Comparison of ENCODE assay signal across 10 cellular contexts in the genomic region with DNA sequence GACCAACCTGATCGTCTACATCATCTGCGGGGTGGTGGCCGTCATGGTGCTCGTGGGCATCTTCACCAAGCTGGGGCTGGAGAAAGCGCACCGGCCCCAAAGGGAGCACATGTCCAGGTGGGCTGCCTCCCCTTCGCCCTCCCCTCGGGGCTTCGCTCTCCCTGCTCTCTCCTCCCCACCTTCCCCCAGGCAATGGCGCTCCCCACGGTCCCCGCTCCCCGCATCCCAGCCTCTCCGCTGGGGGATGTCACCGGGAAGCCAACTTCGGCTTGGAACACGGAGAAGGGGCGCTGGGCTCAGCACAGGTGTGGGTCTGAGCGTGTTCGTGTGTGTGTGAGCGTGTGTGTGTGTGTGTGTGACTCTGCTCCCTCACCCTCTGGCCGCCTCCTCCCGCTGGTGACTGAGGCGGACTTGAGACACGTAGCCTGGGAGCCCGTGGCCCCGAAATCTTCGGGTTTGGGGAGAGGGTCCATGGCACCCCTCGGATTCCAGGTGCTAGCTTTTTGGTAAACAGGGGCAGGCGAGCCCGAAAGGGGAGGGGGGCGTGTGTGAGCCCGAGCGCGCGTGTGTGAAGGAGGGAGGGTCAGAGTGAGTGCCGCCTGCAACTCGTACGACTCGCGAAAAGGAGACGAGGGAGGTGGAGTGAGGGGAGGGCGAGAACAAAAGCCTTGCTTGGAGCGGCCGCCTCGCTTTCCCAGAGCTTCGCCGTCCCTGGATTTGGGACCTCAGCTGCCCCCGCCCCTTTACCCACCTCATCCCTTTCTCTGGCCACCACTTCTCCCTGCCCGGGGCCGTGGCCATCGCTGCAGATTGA. TPM values are rescaled to one million over a fixed set of nuclear protein-coding genes. Genes with fewer than 3 reads are reported as not detected.
DNase-seq lines count a peak whose midpoint lies in the region; ATAC-seq and TF ChIP-seq lines count a peak whose summit lies in the region.
"Had no signal": no experiment of that assay in that cellular context is flagged by ENCODE, and none has a peak within 500 bp of the region (broad histone marks: within the 10 kb centered on the region; RNA-seq: fewer than 3 reads in every experiment).

No MANE protein-coding gene starts in this region.

- peak overlapping the region; percentile 49 to 52 for H3K4me3 ChIP-seq in stomach smooth muscle (ENCODE audit: low read length in 2 of 2)

- no peak for ATAC-seq in activated naive CD8-positive, alpha-beta T cell treated with anti-CD3 and anti-CD28 coated beads, Interleukin-2, amount 10 ng/mL, durations not matched to agents 7 days and 5 days (ENCODE audit: low read depth)
- no peak for ATAC-seq in activated naive CD8-positive, alpha-beta T cell treated with anti-CD3 and anti-CD28 coated beads, Interleukin-2, amount 50 U/mL, for 24 hours

- TF ChIP-seq CTCF in CD14-positive monocyte (IDR thresholded peaks at IDR 0.05) = no peak

- H3K27me3 ChIP-seq in stomach smooth muscle (ENCODE audit: control insufficient read depth in 1 of 2, insufficient read depth in 2 of 2, low read length in 2 of 2) = peaks cover 41 to 49% of the 10 kb centered on the region in 2 donors

- H3K9me3 Mint-ChIP-seq in activated naive CD8-positive, alpha-beta T cell treated with anti-CD3 and anti-CD28 coated beads, Interleukin-2, amount 10 ng/mL, durations not matched to agents 7 days and 5 days = no peaks in the 10 kb centered on the region
- H3K9me3 Mint-ChIP-seq in activated naive CD8-positive, alpha-beta T cell treated with anti-CD3 and anti-CD28 coated beads, Interleukin-2, amount 50 U/mL, for 24 hours = no peaks in the 10 kb centered on the region
- peaks cover 0 to 6% (median 3%) of the 10 kb centered on the region in 7 donors for H3K9me3 Mint-ChIP-seq in CD14-positive monocyte
- H3K9me3 Mint-ChIP-seq: activated B cell treated with CpG ODN at 0.5 μM for 24 hours had no signal

- intact Hi-C loops in CD14-positive monocyte (cut with micrococcal nuclease) = no loop called here

- no peaks in the 10 kb centered on the region for H3K36me3 Mint-ChIP-seq in activated naive CD8-positive, alpha-beta T cell treated with anti-CD3 and anti-CD28 coated beads, Interleukin-2, amount 10 ng/mL, durations not matched to agents 7 days and 5 days
- H3K36me3 Mint-ChIP-seq in activated naive CD8-positive, alpha-beta T cell treated with anti-CD3 and anti-CD28 coated beads, Interleukin-2, amount 50 U/mL, for 24 hours (ENCODE audit: low read depth) = no peaks in the 10 kb centered on the region
- no peaks in the 10 kb centered on the region for H3K36me3 Mint-ChIP-seq in CD14-positive monocyte

- H3K27ac ChIP-seq in angular gyrus (ENCODE audit: low read depth, low read length) (peak overlapping the region; percentile 81), stomach smooth muscle (ENCODE audit: low read length) (no peak overlapping the region)

- no peaks in the 10 kb centered on the region for H3K4me1 Mint-ChIP-seq in activated naive CD8-positive, alpha-beta T cell treated with anti-CD3 and anti-CD28 coated beads, Interleukin-2, amount 10 ng/mL, durations not matched to agents 7 days and 5 days
- peaks cover 2% of the 10 kb centered on the region for H3K4me1 Mint-ChIP-seq in activated naive CD8-positive, alpha-beta T cell treated with anti-CD3 and anti-CD28 coated beads, Interleukin-2, amount 50 U/mL, for 24 hours
- H3K4me1 Mint-ChIP-seq in CD14-positive monocyte = peaks cover 2% of the 10 kb centered on the region

- POLR2A ChIA-PET in activated naive CD8-positive, alpha-beta T cell treated with anti-CD3 and anti-CD28 coated beads, Interleukin-2, amount 10 ng/mL, durations not matched to agents 7 days and 5 days (lab: Charles Lee) = no interaction called here

- peaks cover 73% of the 10 kb centered on the region for H3K27me3 Mint-ChIP-seq in activated naive CD8-positive, alpha-beta T cell treated with anti-CD3 and anti-CD28 coated beads, Interleukin-2, amount 10 ng/mL, durations not matched to agents 7 days and 5 days
- H3K27me3 Mint-ChIP-seq in activated naive CD8-positive, alpha-beta T cell treated with anti-CD3 and anti-CD28 coated beads, Interleukin-2, amount 50 U/mL, for 24 hours = peaks cover 61% of the 10 kb centered on the region
- peaks cover 65 to 85% (median 77%) of the 10 kb centered on the region in 3 donors for H3K27me3 Mint-ChIP-seq in CD14-positive monocyte (ENCODE audit: low read depth in 3 of 3)

- no peaks in the 10 kb centered on the region for H3K9me3 ChIP-seq in stomach smooth muscle (ENCODE audit: control insufficient read depth in 2 of 2, low read length in 2 of 2)

- H3K36me3 ChIP-seq in stomach smooth muscle (ENCODE audit: control insufficient read depth in 2 of 2, insufficient read depth in 2 of 2, low read length in 2 of 2) = no peaks in the 10 kb centered on the region

- peaks cover 21% of the 10 kb centered on the region for H3K4me1 ChIP-seq in stomach smooth muscle (ENCODE audit: control insufficient read depth, insufficient read depth, low read length)

- no peak for DNase-seq in activated naive CD8-positive, alpha-beta T cell treated with anti-CD3 and anti-CD28 coated beads, Interleukin-2, amount 10 ng/mL, durations not matched to agents 7 days and 5 days
- no peak for DNase-seq in activated naive CD8-positive, alpha-beta T cell treated with anti-CD3 and anti-CD28 coated beads, Interleukin-2, amount 50 U/mL, for 24 hours
- DNase-seq in iPS-NIHi7 (ENCODE audit: extremely low spot score) (peak; percentile 40), NOMO-1 (lab: John Stamatoyannopoulos, UW; ENCODE audit: unreplicated experiment in 2 of 2) (no peak), CD14-positive monocyte (ENCODE audit: low spot score) (no peak), NCI-H1436 (lab: John Stamatoyannopoulos, UW) (no peak)
- DNase-seq: activated B cell treated with CpG ODN at 0.5 μM for 24 hours, NCI-H510A treated with DMSO at 0.1 percent for 48 hours had no signal

- no peak overlapping the region for H3K27ac Mint-ChIP-seq in activated naive CD8-positive, alpha-beta T cell treated with anti-CD3 and anti-CD28 coated beads, Interleukin-2, amount 10 ng/mL, durations not matched to agents 7 days and 5 days
- no peak overlapping the region for H3K27ac Mint-ChIP-seq in activated naive CD8-positive, alpha-beta T cell treated with anti-CD3 and anti-CD28 coated beads, Interleukin-2, amount 50 U/mL, for 24 hours
- H3K27ac Mint-ChIP-seq in CD14-positive monocyte = no peak overlapping the region
- H3K27ac Mint-ChIP-seq: activated B cell treated with CpG ODN at 0.5 μM for 24 hours had no signal

- peak overlapping the region; percentile 19 for H3K4me3 Mint-ChIP-seq in activated naive CD8-positive, alpha-beta T cell treated with anti-CD3 and anti-CD28 coated beads, Interleukin-2, amount 10 ng/mL, durations not matched to agents 7 days and 5 days
- H3K4me3 Mint-ChIP-seq in activated naive CD8-positive, alpha-beta T cell treated with anti-CD3 and anti-CD28 coated beads, Interleukin-2, amount 50 U/mL, for 24 hours = no peak overlapping the region
- peak overlapping the region in 1 of 2 donors; percentile 80 for H3K4me3 Mint-ChIP-seq in CD14-positive monocyte
- H3K4me3 Mint-ChIP-seq: activated B cell treated with CpG ODN at 0.5 μM for 24 hours had no signal

- H3K9ac ChIP-seq in stomach smooth muscle (ENCODE audit: low read length in 2 of 2) = no peak overlapping the region

RNA-seq across cellular contexts. Expression of a gene that starts 1.3 kb away (rescaled TPM):
- not detected for total RNA-seq in activated naive CD8-positive, alpha-beta T cell treated with anti-CD3 and anti-CD28 coated beads, Interleukin-2, amount 10 ng/mL, durations not matched to agents 7 days and 5 days
- not detected for polyA plus RNA-seq in CD14-positive monocyte
